Comparison of ENCODE assay signal across 2 cellular contexts in genomic region chr21:29335720-29336119, GRCh38.
TF ChIP-seq lines count a peak whose summit lies in the region.

No MANE protein-coding gene starts in this region.

TF ChIP-seq in SK-N-SH, 30 proteins besides CTCF, POLR2A, EP300 and RAD21 (continued from another document):
- TF ChIP-seq TEAD4 (IDR thresholded peaks at IDR 0.05; ENCODE audit: borderline replicate concordance, insufficient read depth), result no peak
- TF ChIP-seq CHD2 (IDR thresholded peaks at IDR 0.05; ENCODE audit: low read length, partially characterized antibody), result no peak
- TF ChIP-seq MAX (IDR thresholded peaks at IDR 0.05; ENCODE audit: low read depth), result no peak

TF ChIP-seq in SK-N-SH treated with all-trans-retinoic acid at 6 μM for 48 hours, 23 proteins besides CTCF, POLR2A, EP300 and RAD21 (continued from another document):
- TF ChIP-seq, protein P1, sequence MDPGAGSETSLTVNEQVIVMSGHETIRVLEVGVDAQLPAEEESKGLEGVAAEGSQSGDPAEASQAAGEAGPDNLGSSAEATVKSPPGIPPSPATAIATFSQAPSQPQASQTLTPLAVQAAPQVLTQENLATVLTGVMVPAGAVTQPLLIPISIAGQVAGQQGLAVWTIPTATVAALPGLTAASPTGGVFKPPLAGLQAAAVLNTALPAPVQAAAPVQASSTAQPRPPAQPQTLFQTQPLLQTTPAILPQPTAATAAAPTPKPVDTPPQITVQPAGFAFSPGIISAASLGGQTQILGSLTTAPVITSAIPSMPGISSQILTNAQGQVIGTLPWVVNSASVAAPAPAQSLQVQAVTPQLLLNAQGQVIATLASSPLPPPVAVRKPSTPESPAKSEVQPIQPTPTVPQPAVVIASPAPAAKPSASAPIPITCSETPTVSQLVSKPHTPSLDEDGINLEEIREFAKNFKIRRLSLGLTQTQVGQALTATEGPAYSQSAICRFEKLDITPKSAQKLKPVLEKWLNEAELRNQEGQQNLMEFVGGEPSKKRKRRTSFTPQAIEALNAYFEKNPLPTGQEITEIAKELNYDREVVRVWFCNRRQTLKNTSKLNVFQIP (CRISPR knock-in tag; IDR thresholded peaks at IDR 0.05; ENCODE audit: borderline replicate concordance, low read depth), result no peak
- no peak for TF ChIP-seq OSR1 (CRISPR knock-in tag; IDR thresholded peaks at IDR 0.05)
- TF ChIP-seq ZNF8 (CRISPR knock-in tag; IDR thresholded peaks at IDR 0.05), result no peak
- TF ChIP-seq CSDC2 (CRISPR knock-in tag; IDR thresholded peaks at IDR 0.05), result no peak
- TF ChIP-seq, protein P2, sequence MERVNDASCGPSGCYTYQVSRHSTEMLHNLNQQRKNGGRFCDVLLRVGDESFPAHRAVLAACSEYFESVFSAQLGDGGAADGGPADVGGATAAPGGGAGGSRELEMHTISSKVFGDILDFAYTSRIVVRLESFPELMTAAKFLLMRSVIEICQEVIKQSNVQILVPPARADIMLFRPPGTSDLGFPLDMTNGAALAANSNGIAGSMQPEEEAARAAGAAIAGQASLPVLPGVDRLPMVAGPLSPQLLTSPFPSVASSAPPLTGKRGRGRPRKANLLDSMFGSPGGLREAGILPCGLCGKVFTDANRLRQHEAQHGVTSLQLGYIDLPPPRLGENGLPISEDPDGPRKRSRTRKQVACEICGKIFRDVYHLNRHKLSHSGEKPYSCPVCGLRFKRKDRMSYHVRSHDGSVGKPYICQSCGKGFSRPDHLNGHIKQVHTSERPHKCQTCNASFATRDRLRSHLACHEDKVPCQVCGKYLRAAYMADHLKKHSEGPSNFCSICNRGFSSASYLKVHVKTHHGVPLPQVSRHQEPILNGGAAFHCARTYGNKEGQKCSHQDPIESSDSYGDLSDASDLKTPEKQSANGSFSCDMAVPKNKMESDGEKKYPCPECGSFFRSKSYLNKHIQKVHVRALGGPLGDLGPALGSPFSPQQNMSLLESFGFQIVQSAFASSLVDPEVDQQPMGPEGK (CRISPR knock-in tag; IDR thresholded peaks at IDR 0.05; ENCODE audit: borderline replicate concordance), result no peak
- TF ChIP-seq ESRRG (CRISPR knock-in tag; IDR thresholded peaks at IDR 0.05), result no peak
- no peak for TF ChIP-seq ZFP3 (CRISPR knock-in tag; IDR thresholded peaks at IDR 0.05)
- TF ChIP-seq BACH2 (CRISPR knock-in tag; IDR thresholded peaks at IDR 0.05; ENCODE audit: borderline replicate concordance), result no peak
- TF ChIP-seq RARB (CRISPR knock-in tag; IDR thresholded peaks at IDR 0.05), result no peak
- TF ChIP-seq, protein P3, sequence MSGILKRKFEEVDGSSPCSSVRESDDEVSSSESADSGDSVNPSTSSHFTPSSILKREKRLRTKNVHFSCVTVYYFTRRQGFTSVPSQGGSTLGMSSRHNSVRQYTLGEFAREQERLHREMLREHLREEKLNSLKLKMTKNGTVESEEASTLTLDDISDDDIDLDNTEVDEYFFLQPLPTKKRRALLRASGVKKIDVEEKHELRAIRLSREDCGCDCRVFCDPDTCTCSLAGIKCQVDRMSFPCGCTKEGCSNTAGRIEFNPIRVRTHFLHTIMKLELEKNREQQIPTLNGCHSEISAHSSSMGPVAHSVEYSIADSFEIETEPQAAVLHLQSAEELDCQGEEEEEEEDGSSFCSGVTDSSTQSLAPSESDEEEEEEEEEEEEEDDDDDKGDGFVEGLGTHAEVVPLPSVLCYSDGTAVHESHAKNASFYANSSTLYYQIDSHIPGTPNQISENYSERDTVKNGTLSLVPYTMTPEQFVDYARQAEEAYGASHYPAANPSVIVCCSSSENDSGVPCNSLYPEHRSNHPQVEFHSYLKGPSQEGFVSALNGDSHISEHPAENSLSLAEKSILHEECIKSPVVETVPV (CRISPR knock-in tag; IDR thresholded peaks at IDR 0.05), result no peak
- TF ChIP-seq, protein P4, sequence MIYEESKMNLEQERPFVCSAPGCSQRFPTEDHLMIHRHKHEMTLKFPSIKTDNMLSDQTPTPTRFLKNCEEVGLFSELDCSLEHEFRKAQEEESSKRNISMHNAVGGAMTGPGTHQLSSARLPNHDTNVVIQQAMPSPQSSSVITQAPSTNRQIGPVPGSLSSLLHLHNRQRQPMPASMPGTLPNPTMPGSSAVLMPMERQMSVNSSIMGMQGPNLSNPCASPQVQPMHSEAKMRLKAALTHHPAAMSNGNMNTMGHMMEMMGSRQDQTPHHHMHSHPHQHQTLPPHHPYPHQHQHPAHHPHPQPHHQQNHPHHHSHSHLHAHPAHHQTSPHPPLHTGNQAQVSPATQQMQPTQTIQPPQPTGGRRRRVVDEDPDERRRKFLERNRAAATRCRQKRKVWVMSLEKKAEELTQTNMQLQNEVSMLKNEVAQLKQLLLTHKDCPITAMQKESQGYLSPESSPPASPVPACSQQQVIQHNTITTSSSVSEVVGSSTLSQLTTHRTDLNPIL (CRISPR knock-in tag; IDR thresholded peaks at IDR 0.05; ENCODE audit: low read depth), result no peak
- TF ChIP-seq, protein P5, sequence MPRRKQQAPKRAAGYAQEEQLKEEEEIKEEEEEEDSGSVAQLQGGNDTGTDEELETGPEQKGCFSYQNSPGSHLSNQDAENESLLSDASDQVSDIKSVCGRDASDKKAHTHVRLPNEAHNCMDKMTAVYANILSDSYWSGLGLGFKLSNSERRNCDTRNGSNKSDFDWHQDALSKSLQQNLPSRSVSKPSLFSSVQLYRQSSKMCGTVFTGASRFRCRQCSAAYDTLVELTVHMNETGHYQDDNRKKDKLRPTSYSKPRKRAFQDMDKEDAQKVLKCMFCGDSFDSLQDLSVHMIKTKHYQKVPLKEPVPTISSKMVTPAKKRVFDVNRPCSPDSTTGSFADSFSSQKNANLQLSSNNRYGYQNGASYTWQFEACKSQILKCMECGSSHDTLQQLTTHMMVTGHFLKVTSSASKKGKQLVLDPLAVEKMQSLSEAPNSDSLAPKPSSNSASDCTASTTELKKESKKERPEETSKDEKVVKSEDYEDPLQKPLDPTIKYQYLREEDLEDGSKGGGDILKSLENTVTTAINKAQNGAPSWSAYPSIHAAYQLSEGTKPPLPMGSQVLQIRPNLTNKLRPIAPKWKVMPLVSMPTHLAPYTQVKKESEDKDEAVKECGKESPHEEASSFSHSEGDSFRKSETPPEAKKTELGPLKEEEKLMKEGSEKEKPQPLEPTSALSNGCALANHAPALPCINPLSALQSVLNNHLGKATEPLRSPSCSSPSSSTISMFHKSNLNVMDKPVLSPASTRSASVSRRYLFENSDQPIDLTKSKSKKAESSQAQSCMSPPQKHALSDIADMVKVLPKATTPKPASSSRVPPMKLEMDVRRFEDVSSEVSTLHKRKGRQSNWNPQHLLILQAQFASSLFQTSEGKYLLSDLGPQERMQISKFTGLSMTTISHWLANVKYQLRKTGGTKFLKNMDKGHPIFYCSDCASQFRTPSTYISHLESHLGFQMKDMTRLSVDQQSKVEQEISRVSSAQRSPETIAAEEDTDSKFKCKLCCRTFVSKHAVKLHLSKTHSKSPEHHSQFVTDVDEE (CRISPR knock-in tag; IDR thresholded peaks at IDR 0.05), result no peak
- no peak for TF ChIP-seq ISL1 (CRISPR knock-in tag; IDR thresholded peaks at IDR 0.05)
- TF ChIP-seq TOX (CRISPR knock-in tag; IDR thresholded peaks at IDR 0.05; ENCODE audit: borderline replicate concordance), result no peak
- no peak for TF ChIP-seq GLIS3 (CRISPR knock-in tag; IDR thresholded peaks at IDR 0.05)
- TF ChIP-seq SNAI2 (CRISPR knock-in tag; IDR thresholded peaks at IDR 0.05), result no peak
